8 cellular contexts compared by ENCODE assay signal in the genomic region with DNA sequence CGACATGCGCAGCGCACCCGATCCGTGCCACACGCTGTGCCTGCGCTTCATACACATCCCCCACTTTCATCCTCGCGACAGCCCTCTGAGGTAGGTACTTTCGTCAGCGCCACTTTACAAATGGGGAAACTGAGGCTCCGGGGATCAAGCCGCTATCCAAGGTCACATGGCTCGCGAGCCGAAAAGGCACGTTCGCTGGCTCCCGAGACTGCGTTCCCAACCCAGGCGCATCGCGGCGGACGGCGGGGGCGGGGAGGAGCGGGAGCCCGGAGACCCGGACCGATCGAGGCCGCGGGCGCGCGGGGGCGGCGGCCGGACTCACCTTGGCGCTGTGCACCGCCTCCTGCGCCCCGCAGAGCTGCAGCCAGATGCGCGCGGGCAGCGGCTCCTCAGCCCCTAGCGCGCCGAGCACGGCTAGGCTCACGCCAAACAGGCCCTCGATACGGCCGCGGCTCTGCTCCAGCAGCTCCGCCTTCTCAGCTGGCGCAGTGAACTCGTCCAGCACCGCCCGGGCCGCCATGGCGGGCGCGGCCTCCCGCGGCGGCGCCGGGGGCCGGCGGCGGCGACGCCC. TPM values are rescaled to one million over a fixed set of nuclear protein-coding genes. Genes with fewer than 3 reads are reported as not detected.
DNase-seq lines count a peak whose midpoint lies in the region; ATAC-seq and TF ChIP-seq lines count a peak whose summit lies in the region.

No MANE protein-coding gene starts in this region.

- TF ChIP-seq CTCF in epithelial cell of proximal tubule (conservative IDR thresholded peaks at IDR 0.05; ENCODE audit: low read depth, low read length) (no peak), upper lobe of left lung (IDR thresholded peaks at IDR 0.05) (no peak)

- DNase-seq in DMS 273 (lab: John Stamatoyannopoulos, UW; ENCODE audit: unreplicated experiment) = peak; percentile 91
- DNase-seq in DMS 273 treated with DMSO at 0.1 percent for 48 hours (lab: John Stamatoyannopoulos, UW) = no peak
- DNase-seq in NCI-H1105 (lab: John Stamatoyannopoulos, UW) = peak; percentile 66
- DNase-seq in activated CD4-positive, alpha-beta T cell treated with anti-CD3 and anti-CD28 coated beads, Interleukin-2, amount 50 U/mL, for 1 hour = peak; percentile 38
- no peak for DNase-seq in epithelial cell of proximal tubule (ENCODE audit: low read depth)
- DNase-seq in upper lobe of left lung = peak; percentile 55 to 94

- H3K9me3 ChIP-seq in muscle layer of duodenum (ENCODE audit: control insufficient read depth in 1 of 2, low read length in 2 of 2) = no peaks in the 10 kb centered on the region
- H3K9me3 ChIP-seq in upper lobe of left lung = no peaks in the 10 kb centered on the region

- ATAC-seq in HG02588 (IDR thresholded peaks at IDR 0.05; ENCODE audit: unreplicated experiment) (peak; percentile 43), upper lobe of left lung (ENCODE audit: low FRiP score in 2 of 2) (peak in 1 of 2 donors; percentile 80)

- no peaks in the 10 kb centered on the region for H3K36me3 ChIP-seq in muscle layer of duodenum (ENCODE audit: control insufficient read depth in 1 of 2, insufficient read depth in 2 of 2, low read length in 2 of 2)
- H3K36me3 ChIP-seq in upper lobe of left lung = no peaks in the 10 kb centered on the region

- H3K27ac ChIP-seq in muscle layer of duodenum (ENCODE audit: low read length) (peak overlapping the region; percentile 56), upper lobe of left lung (peak overlapping the region; percentile 88 to 99 (median 94))

- no peak for TF ChIP-seq POLR2A in upper lobe of left lung (IDR thresholded peaks at IDR 0.05)

- H3K27me3 ChIP-seq in muscle layer of duodenum (ENCODE audit: low read depth, low read length) (no peaks in the 10 kb centered on the region), upper lobe of left lung (no peaks in the 10 kb centered on the region)

- H3K4me1 ChIP-seq in muscle layer of duodenum (ENCODE audit: control insufficient read depth in 1 of 2, insufficient read depth in 2 of 2, low read length in 2 of 2) = peaks cover 21 to 42% of the 10 kb centered on the region in 2 donors
- H3K4me1 ChIP-seq in upper lobe of left lung = peaks cover 60 to 79% (median 70%) of the 10 kb centered on the region in 4 donors

- H3K4me3 ChIP-seq in epithelial cell of proximal tubule (ENCODE audit: low read depth, low read length) (peak overlapping the region; percentile 85), muscle layer of duodenum (ENCODE audit: low read depth in 1 of 2, low read length in 2 of 2) (peak overlapping the region; percentile 79 to 92), upper lobe of left lung (peak overlapping the region; percentile 88 to 100 (median 98))

- no peak for TF ChIP-seq EP300 in upper lobe of left lung (IDR thresholded peaks at IDR 0.05)

- WGBS in upper lobe of left lung, 2 donors = 0% methylated on average over 1 to 23 of the region's 76 CpGs

RNA-seq across cellular contexts. Expression of gene N4BP1, which starts 0.4 kb away (rescaled TPM):
- 12.8 and 13.3 TPM in 2 replicates for total RNA-seq in epithelial cell of proximal tubule
- total RNA-seq in upper lobe of left lung = 10 to 100 TPM; 33.5 to 78.6 (median 53.1) TPM

Comparison
In these comparisons a context has a peak if more than half of its experiments do, and no peak if none do; other contexts are left out.
1. DNase-seq: peak in DMS 273 (single experiment), NCI-H1105 (single experiment), activated CD4-positive, alpha-beta T cell treated with anti-CD3 and anti-CD28 coated beads, Interleukin-2, amount 50 U/mL, for 1 hour (single experiment) and upper lobe of left lung (2 of 2); none in DMS 273 treated with DMSO at 0.1 percent for 48 hours (single experiment) and epithelial cell of proximal tubule (single experiment).
2. Peak in every context shown above with its lines, with median percentiles within 50 percentile points of each other: H3K4me3 ChIP-seq.